In genomic region chr7:155402941-155403340, GRCh38 we compare ENCODE assay signal across 22 cellular contexts. TPM values are rescaled to one million over a fixed set of nuclear protein-coding genes. Genes with fewer than 3 reads are reported as not detected.
DNase-seq lines count a peak whose midpoint lies in the region; ATAC-seq lines count a peak whose summit lies in the region.
"Had no signal": no experiment of that assay in that cellular context is flagged by ENCODE, and none has a peak within 500 bp of the region (broad histone marks: within the 10 kb centered on the region; RNA-seq: fewer than 3 reads in every experiment).

No MANE protein-coding gene starts in this region.

- CTCF ChIA-PET in activated naive CD4-positive, alpha-beta T cell treated with anti-CD3 and anti-CD28 coated beads for 36 hours (lab: Charles Lee) = interaction anchor here (1.1 kb wide), 1 partner anchor 58 kb away, joined by 3 read pairs; no protein-coding TSS in a partner anchor
- CTCF ChIA-PET in activated CD4-positive, alpha-beta memory T cell treated with anti-CD3 and anti-CD28 coated beads, Interleukin-2, amount 10 ng/mL, durations not matched to agents 7 days and 5 days (lab: Charles Lee) = no interaction called here

- H3K9me3 Mint-ChIP-seq in activated naive CD4-positive, alpha-beta T cell treated with anti-CD3 and anti-CD28 coated beads for 36 hours = peaks cover 1% of the 10 kb centered on the region
- H3K9me3 Mint-ChIP-seq in activated CD4-positive, alpha-beta memory T cell treated with anti-CD3 and anti-CD28 coated beads, Interleukin-2, amount 10 ng/mL, durations not matched to agents 7 days and 5 days = no peaks in the 10 kb centered on the region

- peaks cover 35% of the 10 kb centered on the region for H3K27me3 Mint-ChIP-seq in activated naive CD4-positive, alpha-beta T cell treated with anti-CD3 and anti-CD28 coated beads for 36 hours (ENCODE audit: low read depth)
- peaks cover 8% of the 10 kb centered on the region for H3K27me3 Mint-ChIP-seq in activated CD4-positive, alpha-beta memory T cell treated with anti-CD3 and anti-CD28 coated beads, Interleukin-2, amount 10 ng/mL, durations not matched to agents 7 days and 5 days

- ATAC-seq in GM18517 (IDR thresholded peaks at IDR 0.05; ENCODE audit: unreplicated experiment) = no peak
- ATAC-seq: GM23338, HCT116 had no signal

- intact Hi-C loops in activated naive CD4-positive, alpha-beta T cell treated with anti-CD3 and anti-CD28 coated beads for 36 hours (cut with micrococcal nuclease) = no loop called here

- no peak overlapping the region for H3K4me3 Mint-ChIP-seq in activated naive CD4-positive, alpha-beta T cell treated with anti-CD3 and anti-CD28 coated beads for 36 hours
- no peak overlapping the region for H3K4me3 Mint-ChIP-seq in activated CD4-positive, alpha-beta memory T cell treated with anti-CD3 and anti-CD28 coated beads, Interleukin-2, amount 10 ng/mL, durations not matched to agents 7 days and 5 days
- H3K4me3 Mint-ChIP-seq: B cell, CD14-positive monocyte, GM23338 had no signal

- H3K4me1 Mint-ChIP-seq in activated naive CD4-positive, alpha-beta T cell treated with anti-CD3 and anti-CD28 coated beads for 36 hours (ENCODE audit: low read depth) = peaks cover 2% of the 10 kb centered on the region
- no peaks in the 10 kb centered on the region for H3K4me1 Mint-ChIP-seq in activated CD4-positive, alpha-beta memory T cell treated with anti-CD3 and anti-CD28 coated beads, Interleukin-2, amount 10 ng/mL, durations not matched to agents 7 days and 5 days
- H3K4me1 Mint-ChIP-seq: B cell, CD14-positive monocyte, GM23338 had no signal

- H3K36me3 Mint-ChIP-seq in activated naive CD4-positive, alpha-beta T cell treated with anti-CD3 and anti-CD28 coated beads for 36 hours (ENCODE audit: low read depth) = no peaks in the 10 kb centered on the region
- H3K36me3 Mint-ChIP-seq in activated CD4-positive, alpha-beta memory T cell treated with anti-CD3 and anti-CD28 coated beads, Interleukin-2, amount 10 ng/mL, durations not matched to agents 7 days and 5 days (ENCODE audit: low read depth) = no peaks in the 10 kb centered on the region
- H3K36me3 Mint-ChIP-seq: CD14-positive monocyte had no signal

- POLR2A ChIA-PET in activated CD4-positive, alpha-beta memory T cell treated with anti-CD3 and anti-CD28 coated beads, Interleukin-2, amount 10 ng/mL, durations not matched to agents 7 days and 5 days (lab: Charles Lee) = no interaction called here

- no peak overlapping the region for H3K27ac Mint-ChIP-seq in activated naive CD4-positive, alpha-beta T cell treated with anti-CD3 and anti-CD28 coated beads for 36 hours
- H3K27ac Mint-ChIP-seq in activated CD4-positive, alpha-beta memory T cell treated with anti-CD3 and anti-CD28 coated beads, Interleukin-2, amount 10 ng/mL, durations not matched to agents 7 days and 5 days = no peak overlapping the region
- H3K27ac Mint-ChIP-seq: B cell, GM23338 had no signal

- peak overlapping the region; percentile 90 for H3K27ac ChIP-seq in caudate nucleus (ENCODE audit: low read depth, low read length)
- H3K27ac ChIP-seq: HL-60, SJCRH30 had no signal

- DNase-seq in COLO829 (ENCODE audit: low spot score) = peak; percentile 60
- peak in 6 of 61 donors; percentile 12 to 46 (median 28) for DNase-seq in caudate nucleus (lab: John Stamatoyannopoulos, UW)
- peak; percentile 80 for DNase-seq in medulla oblongata (ENCODE audit: extremely low spot score)
- DNase-seq in putamen (ENCODE audit: low spot score) = peak; percentile 38
- DNase-seq in NCI-H1930 (lab: John Stamatoyannopoulos, UW) = no peak
- DNase-seq in activated naive CD4-positive, alpha-beta T cell treated with anti-CD3 and anti-CD28 coated beads for 36 hours = no peak
- DNase-seq in activated CD4-positive, alpha-beta memory T cell treated with anti-CD3 and anti-CD28 coated beads, Interleukin-2, amount 10 ng/mL, durations not matched to agents 7 days and 5 days = no peak
- DNase-seq: DMS53, GDM1, NCI-H1105, NCI-H2081, NCI-H2171, NCI-H524 treated with DMSO at 0.1 percent for 48 hours, OCI-M1, SJCRH30 had no signal

RNA-seq across cellular contexts. Expression of gene EN2, which starts 55.0 kb away (rescaled TPM):
- not detected for total RNA-seq in activated naive CD4-positive, alpha-beta T cell treated with anti-CD3 and anti-CD28 coated beads for 36 hours
- total RNA-seq in activated CD4-positive, alpha-beta memory T cell treated with anti-CD3 and anti-CD28 coated beads, Interleukin-2, amount 10 ng/mL, durations not matched to agents 7 days and 5 days = not detected
- total RNA-seq: B cell, GM23338, HT-29 had no signal

Comparison
In these comparisons a context has a peak if more than half of its experiments do, and no peak if none do; other contexts are left out.
1. DNase-seq: peak in COLO829 (single experiment), medulla oblongata (single experiment) and putamen (single experiment); none in NCI-H1930 (0 of 2), activated naive CD4-positive, alpha-beta T cell treated with anti-CD3 and anti-CD28 coated beads for 36 hours (single experiment) and activated CD4-positive, alpha-beta memory T cell treated with anti-CD3 and anti-CD28 coated beads, Interleukin-2, amount 10 ng/mL, durations not matched to agents 7 days and 5 days (single experiment).